In the genomic region with DNA sequence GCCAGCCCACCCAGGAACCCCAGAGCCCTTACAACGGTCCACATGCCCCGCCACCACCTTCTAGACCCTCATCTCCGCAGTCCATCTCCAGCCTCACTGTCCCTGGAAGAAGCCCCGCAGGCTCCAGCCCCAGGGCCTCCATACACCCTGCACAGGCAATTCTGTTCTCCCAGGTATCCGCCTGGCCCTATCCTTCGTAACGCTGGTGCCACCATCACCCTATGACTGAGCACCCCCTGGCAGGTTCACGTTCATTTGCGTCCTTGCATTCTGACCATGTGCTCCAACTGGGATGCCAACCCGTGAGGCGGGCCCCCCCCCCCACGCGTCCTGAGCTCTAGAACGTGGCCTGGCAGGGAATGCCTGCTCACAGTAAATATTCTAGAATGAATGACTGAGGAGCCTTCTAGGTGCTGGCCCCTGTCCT, we compare ENCODE assay signal across 8 cellular contexts. TPM values are rescaled to one million over a fixed set of nuclear protein-coding genes. Genes with fewer than 3 reads are reported as not detected.
DNase-seq lines count a peak whose midpoint lies in the region; ATAC-seq and TF ChIP-seq lines count a peak whose summit lies in the region.

No MANE protein-coding gene starts in this region.

- peaks cover 42% of the 10 kb centered on the region for H3K4me1 Mint-ChIP-seq in activated T-cell treated with anti-CD3 and anti-CD28 coated beads, Interleukin-2, amount 50 U/mL, for 72 hours (ENCODE audit: low read depth)
- peaks cover 31% of the 10 kb centered on the region for H3K4me1 Mint-ChIP-seq in memory B cell

- no peak for TF ChIP-seq POLR2A in tibial nerve (IDR thresholded peaks at IDR 0.05)

- H3K36me3 ChIP-seq in ascending aorta (no peaks in the 10 kb centered on the region), tibial nerve (no peaks in the 10 kb centered on the region)

- TF ChIP-seq EP300 in tibial nerve (IDR thresholded peaks at IDR 0.05) = no peak

- no peak for TF ChIP-seq CTCF in ascending aorta (IDR thresholded peaks at IDR 0.05)
- TF ChIP-seq CTCF in tibial nerve (IDR thresholded peaks at IDR 0.05) = no peak

- H3K27me3 ChIP-seq in ascending aorta (no peaks in the 10 kb centered on the region), tibial nerve (no peaks in the 10 kb centered on the region)

- H3K4me3 ChIP-seq in ascending aorta = peak overlapping the region; percentile 82 to 83
- H3K4me3 ChIP-seq in tibial nerve = peak overlapping the region in 2 of 4 donors; percentile 63 to 73

- no peaks in the 10 kb centered on the region for H3K9me3 Mint-ChIP-seq in activated T-cell treated with anti-CD3 and anti-CD28 coated beads, Interleukin-2, amount 50 U/mL, for 72 hours
- H3K9me3 Mint-ChIP-seq in memory B cell = no peaks in the 10 kb centered on the region

- DNase-seq in activated T-cell treated with anti-CD3 and anti-CD28 coated beads, Interleukin-2, amount 50 U/mL, for 72 hours = no peak
- no peak for DNase-seq in activated T-cell treated with anti-CD3 and anti-CD28 coated beads, Interleukin-2, amount 50 U/mL, for 1 hour
- DNase-seq in ascending aorta (ENCODE audit: low spot score in 2 of 2) (no peak), memory B cell (ENCODE audit: low spot score in 2 of 2) (no peak), tibial nerve (ENCODE audit: low spot score in 2 of 2) (no peak), HuH-7 (ENCODE audit: low spot score) (no peak), UCSD-AML1 (lab: John Stamatoyannopoulos, UW; ENCODE audit: unreplicated experiment) (no peak)

- peaks cover 10% of the 10 kb centered on the region for H3K27me3 Mint-ChIP-seq in activated T-cell treated with anti-CD3 and anti-CD28 coated beads, Interleukin-2, amount 50 U/mL, for 72 hours (ENCODE audit: low read depth)
- peaks cover under 1% of the 10 kb centered on the region for H3K27me3 Mint-ChIP-seq in memory B cell

- H3K9me3 ChIP-seq in ascending aorta (no peaks in the 10 kb centered on the region), tibial nerve (no peaks in the 10 kb centered on the region)

- intact Hi-C loops in ascending aorta (cut with DNase I) = loop anchor here (5.0 kb wide), 2 partner anchors 38 to 78 kb away; no protein-coding TSS in a partner anchor

- ATAC-seq in activated T-cell treated with anti-CD3 and anti-CD28 coated beads, Interleukin-2, amount 50 U/mL, for 72 hours (replicated peaks in 1 of 2) = no peak
- ATAC-seq in memory B cell (ENCODE audit: low read depth) (no peak), HG03108 (IDR thresholded peaks at IDR 0.05; ENCODE audit: unreplicated experiment) (no peak)

- peaks cover 0 to 1% of the 10 kb centered on the region in 2 donors for H3K36me3 Mint-ChIP-seq in activated T-cell treated with anti-CD3 and anti-CD28 coated beads, Interleukin-2, amount 50 U/mL, for 72 hours (ENCODE audit: insufficient read depth in 2 of 2)
- no peaks in the 10 kb centered on the region for H3K36me3 Mint-ChIP-seq in memory B cell

- H3K27ac Mint-ChIP-seq in activated T-cell treated with anti-CD3 and anti-CD28 coated beads, Interleukin-2, amount 50 U/mL, for 72 hours = peak overlapping the region; percentile 84
- H3K27ac Mint-ChIP-seq in memory B cell = peak overlapping the region; percentile 93

- 86 to 90% methylated on average over 14 of the region's 14 CpGs for WGBS in tibial nerve, 2 donors

- H3K4me3 Mint-ChIP-seq in activated T-cell treated with anti-CD3 and anti-CD28 coated beads, Interleukin-2, amount 50 U/mL, for 72 hours = peak overlapping the region; percentile 85 to 90
- H3K4me3 Mint-ChIP-seq in memory B cell = peak overlapping the region; percentile 84

- peaks cover 0 to 7% of the 10 kb centered on the region in 2 donors for H3K4me1 ChIP-seq in ascending aorta
- H3K4me1 ChIP-seq in tibial nerve = peaks cover 0 to 42% (median 11%) of the 10 kb centered on the region in 4 donors

- H3K27ac ChIP-seq in ascending aorta (peak overlapping the region; percentile 36 to 61), tibial nerve (peak overlapping the region in 3 of 4 donors; percentile 79 to 82 (median 80))

RNA-seq across cellular contexts. Expression of gene SCARB1, which starts 0.7 kb away (rescaled TPM):
- 10 to 100 TPM; 13.4 to 14.5 TPM for total RNA-seq in activated T-cell treated with anti-CD3 and anti-CD28 coated beads, Interleukin-2, amount 50 U/mL, for 72 hours
- total RNA-seq in ascending aorta (81.1 TPM), tibial nerve (10 to 100 TPM; 15.3 to 55.3 (median 29.7) TPM)

RNA-seq across cellular contexts. Expression of gene UBC, which starts 50.1 kb away (rescaled TPM):
- 1,000 to 10,000 TPM; 1,002 to 1,182 TPM for total RNA-seq in activated T-cell treated with anti-CD3 and anti-CD28 coated beads, Interleukin-2, amount 50 U/mL, for 72 hours
- 1,347 TPM for total RNA-seq in ascending aorta
- total RNA-seq in tibial nerve = 1,000 to 10,000 TPM; 1,276 to 1,840 (median 1,378) TPM
